Comparison of ENCODE assay signal across 17 cellular contexts in the genomic region with DNA sequence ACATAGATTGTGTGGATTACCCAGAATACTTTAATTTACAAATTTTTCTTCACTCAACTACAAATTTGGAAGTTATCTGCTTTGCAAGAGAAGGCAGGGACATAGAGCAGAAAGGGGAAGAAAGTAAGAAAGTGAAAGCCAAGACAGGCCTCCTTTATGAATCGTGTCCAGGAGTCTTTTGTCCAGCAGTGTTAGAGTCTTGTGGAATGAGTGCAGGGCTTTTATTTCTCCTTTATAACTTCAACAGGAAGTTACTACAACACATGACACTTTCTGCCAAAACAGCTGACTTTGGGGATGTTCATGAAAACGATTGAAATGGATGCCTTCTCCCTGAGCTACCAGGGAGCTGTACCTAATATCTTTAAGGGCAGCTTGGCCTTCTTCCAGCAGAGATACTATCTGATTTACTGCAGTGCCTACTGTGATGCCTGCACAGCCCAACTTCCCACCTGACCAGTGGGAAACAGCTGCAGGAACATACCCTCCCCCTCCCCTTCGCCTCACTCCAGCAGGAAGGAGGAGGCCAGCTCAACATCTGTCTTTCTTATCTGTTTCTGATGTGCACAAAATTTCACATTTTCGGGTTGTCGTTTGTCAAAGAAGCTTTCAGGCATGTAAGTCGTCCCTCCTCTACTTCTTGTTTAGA.
A peak's percentile ranks its signal among the peaks of the same experiment; 100 is the strongest.
DNase-seq lines count a peak whose midpoint lies in the region; ATAC-seq and TF ChIP-seq lines count a peak whose summit lies in the region.
"Had no signal": no experiment of that assay in that cellular context is flagged by ENCODE, and none has a peak within 500 bp of the region (broad histone marks: within the 10 kb centered on the region; RNA-seq: fewer than 3 reads in every experiment).

No MANE protein-coding gene starts in this region.

- no peaks in the 10 kb centered on the region for H3F3A ChIP-seq in OCI-LY1 (ENCODE audit: insufficient read depth, low read length)

- peak overlapping the region; percentile 75; the same call in 1 of the 2 replicates for H2AFZ ChIP-seq in OCI-LY1 (ENCODE audit: low read length)

- no peak for TF ChIP-seq CTCF in OCI-LY1 (IDR thresholded peaks at IDR 0.05; ENCODE audit: low read length)
- TF ChIP-seq CTCF in fibroblast of pulmonary artery (IDR thresholded peaks at IDR 0.05; ENCODE audit: low read length, missing control alignments), result no peak

- ATAC-seq in naive B cell (ENCODE audit: low read depth in 2 of 2) (no peak), HG03439 (IDR thresholded peaks at IDR 0.05; ENCODE audit: unreplicated experiment) (no peak)
- ATAC-seq: HCT116; stimulated activated naive CD8-positive, alpha-beta T cell treated with anti-CD3 and anti-CD28 coated beads, Interleukin-15, amount 100 ng/mL, for 72 hours had no signal

- no peaks in the 10 kb centered on the region for H3K27me3 Mint-ChIP-seq in naive B cell
- H3K27me3 Mint-ChIP-seq: activated CD4-positive, alpha-beta T cell treated with anti-CD3 and anti-CD28 coated beads, Interleukin-2, amount 10 ng/mL, durations not matched to agents 24 days and 14 days; stimulated activated naive CD8-positive, alpha-beta T cell treated with anti-CD3 and anti-CD28 coated beads, Interleukin-15, amount 100 ng/mL, for 72 hours had no signal

- peak; percentile 42 for DNase-seq in fibroblast of pulmonary artery (ENCODE audit: low read depth)
- no peak for DNase-seq in naive B cell
- DNase-seq in NCI-H1092 (lab: John Stamatoyannopoulos, UW), result no peak
- no peak for DNase-seq in NCI-H774 (lab: John Stamatoyannopoulos, UW)
- DNase-seq in HAP-1 (ENCODE audit: low spot score in 2 of 2), result no peak
- DNase-seq: activated CD4-positive, alpha-beta T cell treated with anti-CD3 and anti-CD28 coated beads, Interleukin-2, amount 10 ng/mL, durations not matched to agents 24 days and 14 days; brain microvascular endothelial cell; effector memory CD4-positive, alpha-beta T cell; NCI-H187 treated with DMSO at 0.1 percent for 48 hours; stimulated activated CD4-positive, alpha-beta T cell treated with anti-CD3 and anti-CD28 coated beads, Interleukin-4, amount 100 ng/mL, for 4 hours; stimulated activated naive CD8-positive, alpha-beta T cell treated with anti-CD3 and anti-CD28 coated beads, Interleukin-15, amount 100 ng/mL, for 72 hours; T-helper 1 cell had no signal

- no peaks in the 10 kb centered on the region for H4K20me1 ChIP-seq in BLaER1 treated with 17β-estradiol and CSF1 and Interleukin-3, amounts not matched to agents 10 nM and 100 nM
- no peaks in the 10 kb centered on the region for H4K20me1 ChIP-seq in OCI-LY1 (ENCODE audit: insufficient read depth, low read length)

- H3K4me2 ChIP-seq in BLaER1 treated with 17β-estradiol and CSF1 and Interleukin-3, amounts not matched to agents 10 nM and 100 nM, result peak overlapping the region; percentile 69 to 92 (median 75)
- H3K4me2 ChIP-seq in OCI-LY1 (ENCODE audit: low read length), result peak overlapping the region; percentile 56

- H3K27ac Mint-ChIP-seq in naive B cell, result peak overlapping the region in 1 of 6 donors; percentile 22
- H3K27ac Mint-ChIP-seq: activated CD4-positive, alpha-beta T cell treated with anti-CD3 and anti-CD28 coated beads, Interleukin-2, amount 10 ng/mL, durations not matched to agents 24 days and 14 days; stimulated activated naive CD8-positive, alpha-beta T cell treated with anti-CD3 and anti-CD28 coated beads, Interleukin-15, amount 100 ng/mL, for 72 hours had no signal

- H3K36me3 ChIP-seq in BLaER1 treated with 17β-estradiol and CSF1 and Interleukin-3, amounts not matched to agents 10 nM and 100 nM, result no peaks in the 10 kb centered on the region
- H3K36me3 ChIP-seq in OCI-LY1 (ENCODE audit: insufficient read depth, low read length) (no peaks in the 10 kb centered on the region), HAP-1 (replicated peaks) (no peaks in the 10 kb centered on the region)
- H3K36me3 ChIP-seq: brain microvascular endothelial cell had no signal

- H3K4me3 Mint-ChIP-seq in naive B cell, result peak overlapping the region in 5 of 8 donors; percentile 10 to 44 (median 27)
- H3K4me3 Mint-ChIP-seq: activated CD4-positive, alpha-beta T cell treated with anti-CD3 and anti-CD28 coated beads, Interleukin-2, amount 10 ng/mL, durations not matched to agents 24 days and 14 days; stimulated activated naive CD8-positive, alpha-beta T cell treated with anti-CD3 and anti-CD28 coated beads, Interleukin-15, amount 100 ng/mL, for 72 hours had no signal

- H3K36me3 Mint-ChIP-seq in naive B cell, result no peaks in the 10 kb centered on the region

- H3K4me1 Mint-ChIP-seq in naive B cell, result no peaks in the 10 kb centered on the region
- H3K4me1 Mint-ChIP-seq: activated CD4-positive, alpha-beta T cell treated with anti-CD3 and anti-CD28 coated beads, Interleukin-2, amount 10 ng/mL, durations not matched to agents 24 days and 14 days; stimulated activated naive CD8-positive, alpha-beta T cell treated with anti-CD3 and anti-CD28 coated beads, Interleukin-15, amount 100 ng/mL, for 72 hours had no signal

- in situ Hi-C loops in HAP-1 (cut with MboI; ENCODE audit: low sequenced_read_pairs), result no loop called here

- H3K27me3 ChIP-seq in BLaER1 treated with 17β-estradiol and CSF1 and Interleukin-3, amounts not matched to agents 10 nM and 100 nM, result no peaks in the 10 kb centered on the region
- H3K27me3 ChIP-seq in OCI-LY1 (ENCODE audit: insufficient read depth, low read length), result no peaks in the 10 kb centered on the region
- no peaks in the 10 kb centered on the region for H3K27me3 ChIP-seq in HAP-1 (ENCODE audit: low read depth)
- H3K27me3 ChIP-seq: brain microvascular endothelial cell had no signal

- H3K4me1 ChIP-seq in BLaER1 treated with 17β-estradiol and CSF1 and Interleukin-3, amounts not matched to agents 10 nM and 100 nM, result peaks cover 23 to 34% (median 27%) of the 10 kb centered on the region in 10 experiments
- H3K4me1 ChIP-seq in OCI-LY1 (ENCODE audit: insufficient read depth, low read length, severe bottlenecking) (peaks cover 40% of the 10 kb centered on the region), HAP-1 (no peaks in the 10 kb centered on the region)

- no peaks in the 10 kb centered on the region for H3K79me2 ChIP-seq in OCI-LY1 (ENCODE audit: insufficient read depth, low read length)

- peaks cover 0 to 12% (median 4%) of the 10 kb centered on the region in 7 donors for H3K9me3 Mint-ChIP-seq in naive B cell

- peak overlapping the region in 2 of 10 experiments; percentile 15 to 22; a peak in 1 of 20 replicates for H3K4me3 ChIP-seq in BLaER1 treated with 17β-estradiol and CSF1 and Interleukin-3, amounts not matched to agents 10 nM and 100 nM
- H3K4me3 ChIP-seq in OCI-LY1 (ENCODE audit: low read depth, low read length, poor library complexity, severe bottlenecking), result peak overlapping the region; percentile 22
- H3K4me3 ChIP-seq in fibroblast of pulmonary artery (replicated peaks; ENCODE audit: low read depth, low read length), result no peak overlapping the region
- H3K4me3 ChIP-seq in HAP-1, result no peak overlapping the region

- peak overlapping the region in 2 of 11 experiments; percentile 0 to 44; a peak in 3 of 22 replicates for H3K9ac ChIP-seq in BLaER1 treated with 17β-estradiol and CSF1 and Interleukin-3, amounts not matched to agents 10 nM and 100 nM
- no peak overlapping the region for H3K9ac ChIP-seq in OCI-LY1 (ENCODE audit: low read length)

- peak overlapping the region in 9 of 11 experiments; percentile 24 to 71 (median 50); a peak in 16 of 22 replicates for H3K27ac ChIP-seq in BLaER1 treated with 17β-estradiol and CSF1 and Interleukin-3, amounts not matched to agents 10 nM and 100 nM
- peak overlapping the region; percentile 56 for H3K27ac ChIP-seq in OCI-LY1 (ENCODE audit: low read depth, low read length, poor library complexity, severe bottlenecking)
- H3K27ac ChIP-seq: brain microvascular endothelial cell, C4-2B had no signal

- peaks cover 14 to 21% (median 16%) of the 10 kb centered on the region in 11 experiments for H3K9me3 ChIP-seq in BLaER1 treated with 17β-estradiol and CSF1 and Interleukin-3, amounts not matched to agents 10 nM and 100 nM (replicated peaks in 1 of 11)
- H3K9me3 ChIP-seq in OCI-LY1 (ENCODE audit: low read length) (no peaks in the 10 kb centered on the region), HAP-1 (no peaks in the 10 kb centered on the region)

- no peaks in the 10 kb centered on the region for H3K9me2 ChIP-seq in OCI-LY1 (ENCODE audit: low read depth, low read length)
